24 cellular contexts compared by ENCODE assay signal in genomic region chr9:136747161-136748060, GRCh38. TPM values are rescaled to one million over a fixed set of nuclear protein-coding genes. Genes with fewer than 3 reads are reported as not detected.
A peak's percentile ranks its signal among the peaks of the same experiment; 100 is the strongest.
DNase-seq lines count a peak whose midpoint lies in the region; ATAC-seq, FAIRE-seq and TF ChIP-seq lines count a peak whose summit lies in the region.
"Had no signal": no experiment of that assay in that cellular context is flagged by ENCODE, and none has a peak within 500 bp of the region (broad histone marks: within the 10 kb centered on the region; RNA-seq: fewer than 3 reads in every experiment).

No MANE protein-coding gene starts in this region.

- H3K18ac ChIP-seq in neuronal stem cell (ENCODE audit: low read length): peak overlapping the region; percentile 28

- no peak for TF ChIP-seq EP300 in K562 (IDR thresholded peaks at IDR 0.05; ENCODE audit: low read length)

- H4K91ac ChIP-seq in neuronal stem cell (ENCODE audit: low read depth, low read length, poor library complexity): no peak overlapping the region

- no peaks in the 10 kb centered on the region for H3K36me3 ChIP-seq in heart right ventricle
- H3K36me3 ChIP-seq in BE2C: no peaks in the 10 kb centered on the region
- no peaks in the 10 kb centered on the region for H3K36me3 ChIP-seq in K562 (ENCODE audit: control insufficient read depth, insufficient read depth, low read length)
- no peaks in the 10 kb centered on the region for H3K36me3 ChIP-seq in neuronal stem cell (replicated peaks in 1 of 2; ENCODE audit: control insufficient read depth in 2 of 2, insufficient read depth in 2 of 2, low read length in 2 of 2)
- H3K36me3 ChIP-seq: SJCRH30 had no signal

- no peak for ATAC-seq in Right ventricle myocardium inferior
- no peak for ATAC-seq in heart right ventricle
- no peak for ATAC-seq in K562
- ATAC-seq: GM23338 had no signal

- H3K79me1 ChIP-seq in neuronal stem cell (ENCODE audit: low read depth, low read length): no peaks in the 10 kb centered on the region

- H3K4ac ChIP-seq in neuronal stem cell (ENCODE audit: low read length): no peak overlapping the region

- peak; percentile 47 for DNase-seq in Right ventricle myocardium inferior (ENCODE audit: missing footprints)
- no peak for DNase-seq in heart right ventricle
- DNase-seq in BE2C: peak; percentile 21
- no peak for DNase-seq in K562 (ENCODE audit: extremely low read depth in 1 of 4, low spot score in 3 of 4)
- no peak for DNase-seq in neuronal stem cell (ENCODE audit: low spot score)
- no peak for DNase-seq in RCC 7860 (ENCODE audit: low spot score)
- no peak for DNase-seq in NCI-H2171 (lab: John Stamatoyannopoulos, UW)
- DNase-seq: Caco-2; CD4-positive, alpha-beta T cell; DMS 273 treated with DMSO at 0.1 percent for 48 hours; DMS79 treated with DMSO at 0.1 percent for 48 hours; HCEC 1CT; NCI-H1092 treated with DMSO at 0.1 percent for 48 hours; NCI-H1436 treated with DMSO at 0.1 percent for 48 hours; NCI-H1930; NCI-H226; NCI-H510A treated with DMSO at 0.1 percent for 48 hours; NCI-H748 treated with DMSO at 0.1 percent for 48 hours; NK-92 treated with Interleukin-12 subunit alpha and Interleukin-12 subunit beta, amount 100 ng/mL, for 24 hours; SJCRH30 had no signal

- WGBS in heart right ventricle, 2 donors: 91 to 93% methylated on average over 22 of the region's 22 CpGs
- 53% methylated on average over 13 of the region's 22 CpGs for WGBS in K562 (ENCODE audit: insufficient coverage, low coverage, missing lambda C conversion rate)
- WGBS in neuronal stem cell (ENCODE audit: extremely low coverage in 2 of 2, insufficient read length in 2 of 2, insufficient replicate concordance in 1 of 2), 2 donors: no CpG with 5 or more reads among the region's 22 CpGs

- TF ChIP-seq CTCF in heart right ventricle (IDR thresholded peaks at IDR 0.05) (no peak), BE2C (IDR thresholded peaks at IDR 0.05; ENCODE audit: low read depth, low read length) (no peak), K562 (IDR thresholded peaks at IDR 0.05 in 2 of 3, conservative IDR thresholded peaks at IDR 0.05 in 1 of 3; ENCODE audit: insufficient read depth in 2 of 3, low read depth in 1 of 3, low read length in 3 of 3) (no peak)

- H3K4me1 ChIP-seq in heart right ventricle: peaks cover 13 to 48% (median 30%) of the 10 kb centered on the region in 9 donors
- no peaks in the 10 kb centered on the region for H3K4me1 ChIP-seq in BE2C
- peaks cover 7 to 70% of the 10 kb centered on the region in 2 experiments for H3K4me1 ChIP-seq in K562 (replicated peaks in 1 of 2; ENCODE audit: control insufficient read depth in 2 of 2, insufficient read depth in 2 of 2, low read length in 2 of 2)
- peaks cover 4 to 7% of the 10 kb centered on the region in 2 donors for H3K4me1 ChIP-seq in neuronal stem cell (ENCODE audit: control insufficient read depth in 2 of 2, insufficient read depth in 1 of 2, low read depth in 1 of 2, low read length in 2 of 2)
- H3K4me1 ChIP-seq: Caco-2 had no signal

- H2BK120ac ChIP-seq in neuronal stem cell (ENCODE audit: low read depth, low read length): no peak overlapping the region

- H2BK15ac ChIP-seq in neuronal stem cell (ENCODE audit: low read length): no peak overlapping the region

- H2BK12ac ChIP-seq in neuronal stem cell (ENCODE audit: low read length): no peak overlapping the region

- H3K4me2 ChIP-seq in K562 (ENCODE audit: insufficient read depth, low read length) (no peak overlapping the region), neuronal stem cell (ENCODE audit: insufficient read depth, low read length, poor library complexity, severe bottlenecking) (no peak overlapping the region)
- H3K4me2 ChIP-seq: GM23338, KMS-11 had no signal

- peaks cover 0 to 14% (median 8%) of the 10 kb centered on the region in 7 donors for H3K27me3 ChIP-seq in heart right ventricle
- H3K27me3 ChIP-seq in BE2C: no peaks in the 10 kb centered on the region
- no peaks in the 10 kb centered on the region for H3K27me3 ChIP-seq in K562 (ENCODE audit: control insufficient read depth in 2 of 2, insufficient read depth in 2 of 2, low read length in 2 of 2)
- peaks cover 0 to 37% (median 2%) of the 10 kb centered on the region in 3 experiments for H3K27me3 ChIP-seq in neuronal stem cell (ENCODE audit: control insufficient read depth in 3 of 3, insufficient read depth in 3 of 3, low read depth in 1 of 3, low read length in 3 of 3)

- no peaks in the 10 kb centered on the region for H4K20me1 ChIP-seq in K562 (replicated peaks; ENCODE audit: control insufficient read depth, insufficient read depth, low read length)

- H3K9me3 ChIP-seq in heart right ventricle: peaks cover 0 to 14% (median 0%) of the 10 kb centered on the region in 11 donors
- H3K9me3 ChIP-seq in BE2C: no peaks in the 10 kb centered on the region; the same call in 1 of the 2 replicates
- 0 out of 2 replicates have a peak, but pooled peaks cover 7% of the 10 kb centered on the region for H3K9me3 ChIP-seq in K562 (replicated peaks; ENCODE audit: control insufficient read depth, insufficient read depth, low read depth, low read length)
- peaks cover 0 to 5% of the 10 kb centered on the region in 2 donors for H3K9me3 ChIP-seq in neuronal stem cell (replicated peaks in 1 of 2; ENCODE audit: control insufficient read depth in 2 of 2, insufficient read depth in 1 of 2, low read depth in 1 of 2, low read length in 2 of 2)

- peak overlapping the region; percentile 71 for H3K14ac ChIP-seq in neuronal stem cell (ENCODE audit: low read length)

- POLR2A ChIA-PET in K562 (lab: Yijun Ruan, JAX): interaction anchor here (1.0 to 1.3 kb wide), 2 partner anchors 12 to 13 kb away, joined by 3 read pairs; no protein-coding TSS in a partner anchor

- H2AK5ac ChIP-seq in neuronal stem cell (ENCODE audit: low read depth, low read length): peak overlapping the region; percentile 56

- in situ Hi-C loops in K562 (cut with MboI): no loop called here

- intact Hi-C loops in Right ventricle myocardium inferior (cut with DNase I): no loop called here
- intact Hi-C loops in heart right ventricle (cut with DNase I): no loop called here
- intact Hi-C loops in K562 (cut with micrococcal nuclease): no loop called here

- H2BK5ac ChIP-seq in neuronal stem cell (ENCODE audit: low read length): peak overlapping the region; percentile 39

- H3K23ac ChIP-seq in neuronal stem cell (ENCODE audit: low read depth, low read length, poor library complexity): peak overlapping the region; percentile 20

- no peak for TF ChIP-seq RAD21 in K562 (CRISPR knock-in tag; conservative IDR thresholded peaks at IDR 0.05 in 1 of 2, IDR thresholded peaks at IDR 0.05 in 1 of 2)

- H3K4me3 ChIP-seq in heart right ventricle (no peak overlapping the region), BE2C (ENCODE audit: low read depth, low read length) (no peak overlapping the region), K562 (no peak overlapping the region), neuronal stem cell (ENCODE audit: low read length in 2 of 2) (no peak overlapping the region)
- H3K4me3 ChIP-seq: GM23338, SJCRH30 had no signal

- FAIRE-seq in K562 (lab: Jason Lieb, UNC): no peak
- FAIRE-seq in RCC 7860 (lab: Jason Lieb, UNC): no peak

- H3K9ac ChIP-seq in K562 (ENCODE audit: insufficient read depth in 1 of 2, low read depth in 2 of 2, low read length in 2 of 2) (no peak overlapping the region), neuronal stem cell (ENCODE audit: low read depth, low read length, poor library complexity) (no peak overlapping the region)
- H3K9ac ChIP-seq: KMS-11 had no signal

- no TSS peak for BruUV-seq in K562 (replicated peaks; lab: Mats Ljungman, UMichigan)

- no peaks in the 10 kb centered on the region for H3K9me1 ChIP-seq in K562 (ENCODE audit: control insufficient read depth, insufficient read depth, low read length)

- H4K8ac ChIP-seq in neuronal stem cell (ENCODE audit: low read depth, low read length): no peak overlapping the region

- no peaks in the 10 kb centered on the region for H3K79me2 ChIP-seq in K562 (ENCODE audit: control insufficient read depth, insufficient read depth, low read length)

- H3K27ac ChIP-seq in heart right ventricle: peak overlapping the region in 4 of 10 donors; percentile 31 to 81 (median 66)
- H3K27ac ChIP-seq in K562 (ENCODE audit: extremely low read depth, low read depth, low read length): no peak overlapping the region
- no peak overlapping the region for H3K27ac ChIP-seq in neuronal stem cell (replicated peaks; ENCODE audit: low read length)
- H3K27ac ChIP-seq: KMS-11, SJCRH30 had no signal

- TF ChIP-seq POLR2A in K562 (conservative IDR thresholded peaks at IDR 0.05): no peak

- CTCF ChIA-PET in K562 (lab: Yijun Ruan, JAX; ENCODE audit: low intra/inter-chr PET ratio): no interaction called here

- H2AFZ ChIP-seq in K562 (ENCODE audit: low read depth, low read length) (no peak overlapping the region), neuronal stem cell (ENCODE audit: low read length) (no peak overlapping the region)
- H2AFZ ChIP-seq: GM23338 had no signal

RNA-seq across cellular contexts. Expression of gene LCN6, which starts 0.9 kb away (rescaled TPM):
- 22.2 TPM for total RNA-seq in Right ventricle myocardium inferior
- 10 to 100 TPM in 3 of 10 donors, 1 to 10 TPM in 7; 1.5 to 76.8 (median 3.5) TPM for total RNA-seq in heart right ventricle
- polyA plus RNA-seq in heart right ventricle: 100 to 1,000 TPM in 1 of 2 donors, 10 to 100 TPM in 1; 95.6 to 261 TPM
- not detected for polyA plus RNA-seq in BE2C (2012; ENCODE audit: insufficient read depth, insufficient read length, low read depth)
- total RNA-seq in K562 (2011; cell fraction: chromatin; rRNA removed; ENCODE audit: low replicate concordance): 0.86 TPM in 1 of 2 replicates, not detected in the other
- 0.67 and 1.6 TPM in 2 replicates for total RNA-seq in K562 (2011; cell fraction: nucleolus; rRNA removed)
- total RNA-seq in K562 (2011; cell fraction: nucleoplasm; rRNA removed): 0.81 TPM in 1 of 2 replicates, not detected in the other
- 0.45 and 0.57 TPM in 2 replicates for total RNA-seq in K562 (2014; rRNA removed)
- 0.33 TPM in 1 of 2 replicates, not detected in the other for total RNA-seq in K562 (2014; rRNA removed; fragmentation: Illumina TruSeq; extraction: Trizol)
- total RNA-seq in K562 (2015; rRNA removed; fragmentation: Illumina TruSeq; extraction: Trizol): not detected in 2 replicates
- not detected in 2 replicates for total RNA-seq in K562 (2021)
- 0.42 TPM in 1 of 2 replicates, not detected in the other for polyA plus RNA-seq in K562 (2011; rRNA removed)
- 0.98 TPM in 1 of 2 replicates, not detected in the other for polyA plus RNA-seq in K562 (2011; cell fraction: cytosol; rRNA removed)
- 4.3 TPM in 1 of 2 replicates, not detected in the other for polyA plus RNA-seq in K562 (2011; cell fraction: nucleus; rRNA removed)
- polyA plus RNA-seq in K562 (2012): 0.12 TPM in 1 of 2 replicates, not detected in the other
- polyA plus RNA-seq in K562 (2014; fragmentation: Illumina TruSeq; extraction: Trizol): not detected in 2 replicates
- polyA plus RNA-seq in K562 (2014; fragmentation: Nextera tagmentation; extraction: Ambion mirVana): under 1 TPM in 1 of 2 experiments, not detected in 1; 0.10 TPM
- polyA plus RNA-seq in K562 (2014; rRNA removed): 2.2 TPM in 1 of 2 replicates, not detected in the other
- polyA minus RNA-seq in K562 (2011; rRNA and poly(A)+ RNA removed): not detected in 2 replicates
- not detected in 2 replicates for polyA minus RNA-seq in K562 (2011; cell fraction: cytosol; rRNA and poly(A)+ RNA removed)
- polyA minus RNA-seq in K562 (2011; cell fraction: nucleus; rRNA and poly(A)+ RNA removed): not detected in 2 replicates
- polyA plus RNA-seq in neuronal stem cell (2013, experiment 1 of 2): not detected
- polyA plus RNA-seq in neuronal stem cell (2013, experiment 2 of 2): not detected
- total RNA-seq: A172; Caco-2; CD4-positive, alpha-beta T cell; GM23338; HT-29; SJCRH30 had no signal
- polyA plus RNA-seq: GM23338 had no signal

RNA-seq across cellular contexts. Expression of gene LCN10, which starts 4.7 kb away (rescaled TPM):
- total RNA-seq in Right ventricle myocardium inferior: 11.3 TPM
- 10 to 100 TPM in 3 of 10 donors, 1 to 10 TPM in 4, under 1 TPM in 3; 0.44 to 28.7 (median 1.7) TPM for total RNA-seq in heart right ventricle
- 100 to 1,000 TPM in 1 of 2 donors, 10 to 100 TPM in 1; 34.0 to 144 TPM for polyA plus RNA-seq in heart right ventricle
- polyA plus RNA-seq in BE2C (2012; ENCODE audit: insufficient read depth, insufficient read length, low read depth): not detected
- 0.44 TPM in 1 of 2 replicates, not detected in the other for total RNA-seq in K562 (2011; cell fraction: chromatin; rRNA removed; ENCODE audit: low replicate concordance)
- total RNA-seq in K562 (2011; cell fraction: nucleolus; rRNA removed): 0.17 and 0.26 TPM in 2 replicates
- total RNA-seq in K562 (2011; cell fraction: nucleoplasm; rRNA removed): 0.44 TPM in 1 of 2 replicates, not detected in the other
- 0.12 TPM in 1 of 2 replicates, not detected in the other for total RNA-seq in K562 (2014; rRNA removed)
- not detected in 2 replicates for total RNA-seq in K562 (2014; rRNA removed; fragmentation: Illumina TruSeq; extraction: Trizol)
- total RNA-seq in K562 (2015; rRNA removed; fragmentation: Illumina TruSeq; extraction: Trizol): 0.11 TPM in 1 of 2 replicates, not detected in the other
- total RNA-seq in K562 (2021): 0.29 TPM in 1 of 2 replicates, not detected in the other
- polyA plus RNA-seq in K562 (2011; rRNA removed): 0.11 and 0.14 TPM in 2 replicates
- 0.35 and 0.42 TPM in 2 replicates for polyA plus RNA-seq in K562 (2011; cell fraction: cytosol; rRNA removed)
- 0.10 and 1.1 TPM in 2 replicates for polyA plus RNA-seq in K562 (2011; cell fraction: nucleus; rRNA removed)
- polyA plus RNA-seq in K562 (2012): 0.14 TPM in 1 of 2 replicates, not detected in the other
- 0.11 and 0.21 TPM in 2 replicates for polyA plus RNA-seq in K562 (2014; fragmentation: Illumina TruSeq; extraction: Trizol)
- under 1 TPM in 1 of 2 experiments, not detected in 1; 0.10 TPM for polyA plus RNA-seq in K562 (2014; fragmentation: Nextera tagmentation; extraction: Ambion mirVana)
- 0.16 TPM in 1 of 2 replicates, not detected in the other for polyA plus RNA-seq in K562 (2014; rRNA removed)
- polyA minus RNA-seq in K562 (2011; rRNA and poly(A)+ RNA removed): 0.14 TPM in 1 of 2 replicates, not detected in the other
- not detected in 2 replicates for polyA minus RNA-seq in K562 (2011; cell fraction: cytosol; rRNA and poly(A)+ RNA removed)
- polyA minus RNA-seq in K562 (2011; cell fraction: nucleus; rRNA and poly(A)+ RNA removed): 0.40 TPM in 1 of 2 replicates, not detected in the other
- polyA plus RNA-seq in neuronal stem cell (2013, experiment 1 of 2): 0.10 TPM
- 0.12 TPM for polyA plus RNA-seq in neuronal stem cell (2013, experiment 2 of 2)
- total RNA-seq: A172; Caco-2; CD4-positive, alpha-beta T cell; HT-29; SJCRH30 had no signal

RNA-seq across cellular contexts. Expression of gene LCN8, which starts 10.6 kb away (rescaled TPM):
- not detected for total RNA-seq in Right ventricle myocardium inferior
- not detected for total RNA-seq in heart right ventricle
- polyA plus RNA-seq in heart right ventricle: not detected
- polyA plus RNA-seq in BE2C (2012; ENCODE audit: insufficient read depth, insufficient read length, low read depth): not detected
- 0.14 TPM in 1 of 2 replicates, not detected in the other for total RNA-seq in K562 (2011; cell fraction: chromatin; rRNA removed; ENCODE audit: low replicate concordance)
- total RNA-seq in K562 (2011; cell fraction: nucleolus; rRNA removed): not detected in 2 replicates
- not detected in 2 replicates for total RNA-seq in K562 (2011; cell fraction: nucleoplasm; rRNA removed)
- not detected in 2 replicates for total RNA-seq in K562 (2014; rRNA removed)
- not detected in 2 replicates for total RNA-seq in K562 (2014; rRNA removed; fragmentation: Illumina TruSeq; extraction: Trizol)
- not detected in 2 replicates for total RNA-seq in K562 (2015; rRNA removed; fragmentation: Illumina TruSeq; extraction: Trizol)
- not detected in 2 replicates for total RNA-seq in K562 (2021)
- not detected in 2 replicates for polyA plus RNA-seq in K562 (2011; rRNA removed)
- not detected in 2 replicates for polyA plus RNA-seq in K562 (2011; cell fraction: cytosol; rRNA removed)
- not detected in 2 replicates for polyA plus RNA-seq in K562 (2011; cell fraction: nucleus; rRNA removed)
- not detected in 2 replicates for polyA plus RNA-seq in K562 (2012)
- polyA plus RNA-seq in K562 (2014; fragmentation: Illumina TruSeq; extraction: Trizol): not detected in 2 replicates
- not detected for polyA plus RNA-seq in K562 (2014; fragmentation: Nextera tagmentation; extraction: Ambion mirVana)
- not detected in 2 replicates for polyA plus RNA-seq in K562 (2014; rRNA removed)
- not detected in 2 replicates for polyA minus RNA-seq in K562 (2011; rRNA and poly(A)+ RNA removed)
- polyA minus RNA-seq in K562 (2011; cell fraction: cytosol; rRNA and poly(A)+ RNA removed): not detected in 2 replicates
- polyA minus RNA-seq in K562 (2011; cell fraction: nucleus; rRNA and poly(A)+ RNA removed): not detected in 2 replicates
- not detected for polyA plus RNA-seq in neuronal stem cell (2013, experiment 1 of 2)
- polyA plus RNA-seq in neuronal stem cell (2013, experiment 2 of 2): not detected
- total RNA-seq: A172; Caco-2; CD4-positive, alpha-beta T cell; GM23338; HT-29; SJCRH30 had no signal
- polyA plus RNA-seq: GM23338 had no signal

RNA-seq across cellular contexts. Expression of gene LCN15, which starts 16.9 kb away (rescaled TPM):
- total RNA-seq in Right ventricle myocardium inferior: 0.46 TPM
- 10 to 100 TPM in 1 of 10 donors, 1 to 10 TPM in 1, under 1 TPM in 1, not detected in 7; 0.85 to 20.1 (median 1.3) TPM for total RNA-seq in heart right ventricle
- 1 to 10 TPM; 1.0 to 6.1 TPM for polyA plus RNA-seq in heart right ventricle
- not detected for polyA plus RNA-seq in BE2C (2012; ENCODE audit: insufficient read depth, insufficient read length, low read depth)
- 0.37 TPM in 1 of 2 replicates, not detected in the other for total RNA-seq in K562 (2011; cell fraction: chromatin; rRNA removed; ENCODE audit: low replicate concordance)
- 0.13 and 0.33 TPM in 2 replicates for total RNA-seq in K562 (2011; cell fraction: nucleolus; rRNA removed)
- 0.22 and 0.38 TPM in 2 replicates for total RNA-seq in K562 (2011; cell fraction: nucleoplasm; rRNA removed)
- total RNA-seq in K562 (2014; rRNA removed): not detected in 2 replicates
- total RNA-seq in K562 (2014; rRNA removed; fragmentation: Illumina TruSeq; extraction: Trizol): not detected in 2 replicates
- total RNA-seq in K562 (2015; rRNA removed; fragmentation: Illumina TruSeq; extraction: Trizol): not detected in 2 replicates
- not detected in 2 replicates for total RNA-seq in K562 (2021)
- polyA plus RNA-seq in K562 (2011; rRNA removed): 0.11 TPM in 1 of 2 replicates, not detected in the other
- 0.15 and 0.18 TPM in 2 replicates for polyA plus RNA-seq in K562 (2011; cell fraction: cytosol; rRNA removed)
- 0.30 and 0.37 TPM in 2 replicates for polyA plus RNA-seq in K562 (2011; cell fraction: nucleus; rRNA removed)
- polyA plus RNA-seq in K562 (2012): 0.24 TPM in 1 of 2 replicates, not detected in the other
- not detected in 2 replicates for polyA plus RNA-seq in K562 (2014; fragmentation: Illumina TruSeq; extraction: Trizol)
- polyA plus RNA-seq in K562 (2014; fragmentation: Nextera tagmentation; extraction: Ambion mirVana): not detected
- 0.13 and 0.66 TPM in 2 replicates for polyA plus RNA-seq in K562 (2014; rRNA removed)
- polyA minus RNA-seq in K562 (2011; rRNA and poly(A)+ RNA removed): not detected in 2 replicates
- polyA minus RNA-seq in K562 (2011; cell fraction: cytosol; rRNA and poly(A)+ RNA removed): not detected in 2 replicates
- polyA minus RNA-seq in K562 (2011; cell fraction: nucleus; rRNA and poly(A)+ RNA removed): 0.11 TPM in 1 of 2 replicates, not detected in the other
- 0.03 TPM for polyA plus RNA-seq in neuronal stem cell (2013, experiment 1 of 2)
- polyA plus RNA-seq in neuronal stem cell (2013, experiment 2 of 2): 0.08 TPM
- total RNA-seq: A172; Caco-2; CD4-positive, alpha-beta T cell; HT-29; SJCRH30 had no signal

RNA-seq across cellular contexts. Expression of gene DIPK1B, which starts 35.0 kb away (rescaled TPM):
- total RNA-seq in Right ventricle myocardium inferior (16.4 TPM), heart right ventricle (10 to 100 TPM; 15.7 to 26.1 (median 17.9) TPM), K562 (2014; rRNA removed) (22.3 and 25.2 TPM in 2 replicates), K562 (2014; rRNA removed; fragmentation: Illumina TruSeq; extraction: Trizol) (2.8 TPM in 2 replicates), K562 (2015; rRNA removed; fragmentation: Illumina TruSeq; extraction: Trizol) (5.9 and 7.4 TPM in 2 replicates), K562 (2021) (20.4 TPM in 2 replicates)
- polyA plus RNA-seq in heart right ventricle (10 to 100 TPM; 24.8 to 37.9 TPM), K562 (2011; rRNA removed) (11.4 and 20.2 TPM in 2 replicates), K562 (2014; fragmentation: Illumina TruSeq; extraction: Trizol) (4.2 and 6.8 TPM in 2 replicates), K562 (2014; fragmentation: Nextera tagmentation; extraction: Ambion mirVana) (under 1 TPM; 0.08 to 0.21 TPM), K562 (2014; rRNA removed) (20.5 and 21.2 TPM in 2 replicates)
- 119 TPM for polyA plus RNA-seq in BE2C (2012; ENCODE audit: insufficient read depth, insufficient read length, low read depth)
- 11.8 and 45.1 TPM in 2 replicates for total RNA-seq in K562 (2011; cell fraction: chromatin; rRNA removed; ENCODE audit: low replicate concordance)
- 39.9 and 47.9 TPM in 2 replicates for total RNA-seq in K562 (2011; cell fraction: nucleolus; rRNA removed)
- 25.8 and 26.4 TPM in 2 replicates for total RNA-seq in K562 (2011; cell fraction: nucleoplasm; rRNA removed)
- polyA plus RNA-seq in K562 (2011; cell fraction: cytosol; rRNA removed): 26.7 and 64.0 TPM in 2 replicates
- 41.8 and 57.7 TPM in 2 replicates for polyA plus RNA-seq in K562 (2011; cell fraction: nucleus; rRNA removed)
- polyA plus RNA-seq in K562 (2012): 9.0 and 14.4 TPM in 2 replicates
- 3.7 and 4.5 TPM in 2 replicates for polyA minus RNA-seq in K562 (2011; rRNA and poly(A)+ RNA removed)
- 13.1 and 14.0 TPM in 2 replicates for polyA minus RNA-seq in K562 (2011; cell fraction: cytosol; rRNA and poly(A)+ RNA removed)
- 9.0 and 9.8 TPM in 2 replicates for polyA minus RNA-seq in K562 (2011; cell fraction: nucleus; rRNA and poly(A)+ RNA removed)
- 40.0 TPM for polyA plus RNA-seq in neuronal stem cell (2013, experiment 1 of 2)
- 39.1 TPM for polyA plus RNA-seq in neuronal stem cell (2013, experiment 2 of 2)
- total RNA-seq: HT-29 had no signal

Comparison
In these comparisons a context has a peak if more than half of its experiments do, and no peak if none do; other contexts are left out.
1. DNase-seq: peak in Right ventricle myocardium inferior (single experiment) and BE2C (single experiment); none in heart right ventricle (0 of 2), K562 (0 of 4), neuronal stem cell (single experiment), RCC 7860 (single experiment) and NCI-H2171 (single experiment).